8 cellular contexts compared by ENCODE assay signal in the genomic region with DNA sequence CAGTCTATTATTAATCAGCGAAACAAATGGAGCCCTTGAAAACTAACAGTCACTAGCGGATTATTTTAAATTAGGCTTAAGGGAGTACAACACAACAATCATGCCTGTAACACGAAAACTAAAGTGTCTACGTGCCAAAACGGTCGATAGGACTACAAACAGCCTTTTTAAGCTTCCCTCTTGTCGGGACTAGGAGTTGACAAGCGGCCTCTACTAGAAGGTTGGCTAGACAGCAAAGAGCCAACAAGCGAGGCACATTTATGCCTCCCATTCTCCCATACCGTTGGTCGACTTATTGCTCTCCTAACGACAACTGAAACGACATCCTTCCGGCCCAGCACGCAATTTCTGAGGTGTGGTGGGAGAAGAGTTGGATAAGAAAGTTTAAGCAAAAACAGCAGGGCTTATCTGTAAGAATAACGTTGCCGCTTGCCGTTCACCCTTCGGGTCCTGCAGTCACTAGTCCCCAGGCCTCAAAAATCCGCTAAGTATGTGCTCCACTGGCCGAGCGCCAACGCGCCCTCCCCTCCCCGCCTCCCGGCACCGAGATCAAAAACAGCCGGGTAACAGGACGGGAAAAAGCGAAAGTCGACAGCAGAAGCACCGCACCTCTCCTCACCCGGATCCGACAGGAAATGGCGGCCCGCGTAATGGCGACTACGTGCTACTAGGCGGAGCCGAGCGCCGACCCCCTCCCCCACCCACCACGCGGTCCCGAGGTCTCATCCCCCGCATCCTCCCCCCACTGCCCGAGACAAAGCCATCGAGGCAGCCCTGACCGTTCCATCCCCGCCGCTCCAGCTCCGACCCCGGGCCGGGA. TPM values are rescaled to one million over a fixed set of nuclear protein-coding genes. Genes with fewer than 3 reads are reported as not detected.
DNase-seq lines count a peak whose midpoint lies in the region; ATAC-seq and TF ChIP-seq lines count a peak whose summit lies in the region.

No MANE protein-coding gene starts in this region.

- H3K4me3 ChIP-seq in transverse colon, result peak overlapping the region; percentile 70 to 96 (median 85)

- H3K9me3 ChIP-seq in transverse colon, result no peaks in the 10 kb centered on the region

- peaks cover 48% of the 10 kb centered on the region for H3K4me1 Mint-ChIP-seq in T-helper 1 cell treated with Interleukin-12 subunit alpha and Interleukin-12 subunit beta and Interleukin-4 antibody, amounts not matched to agents 30 μg/mL and 1 μg/mL, for 36 hours (ENCODE audit: low read depth)

- in situ Hi-C loops in transverse colon (cut with MboI; ENCODE audit: low pct_ligation_motif_present in 1 of 4, low pct_unique_long_range_greater_than_20kb in 1 of 4, low sequenced_read_pairs in 3 of 4), result no loop called here

- no peak for TF ChIP-seq EP300 in transverse colon (IDR thresholded peaks at IDR 0.05; ENCODE audit: low read depth)

- peaks cover 54% of the 10 kb centered on the region for H3K36me3 Mint-ChIP-seq in T-helper 1 cell treated with Interleukin-12 subunit alpha and Interleukin-12 subunit beta and Interleukin-4 antibody, amounts not matched to agents 30 μg/mL and 1 μg/mL, for 36 hours (ENCODE audit: low read depth)

- H3K4me3 Mint-ChIP-seq in T-helper 1 cell treated with Interleukin-12 subunit alpha and Interleukin-12 subunit beta and Interleukin-4 antibody, amounts not matched to agents 30 μg/mL and 1 μg/mL, for 36 hours, result peak overlapping the region; percentile 96

- peak overlapping the region; percentile 97 to 99 (median 98) for H3K27ac ChIP-seq in transverse colon

- H3K36me3 ChIP-seq in transverse colon, result peaks cover 0 to 36% (median 16%) of the 10 kb centered on the region in 4 donors

- peak; percentile 24 for DNase-seq in CMK (ENCODE audit: low read depth)
- DNase-seq in MV-4-11 (lab: John Stamatoyannopoulos, UW), result peak; percentile 70
- peak; percentile 77 for DNase-seq in amniotic epithelial cell (ENCODE audit: low read depth)
- peak; percentile 91 for DNase-seq in left cardiac atrium
- DNase-seq in posterior vena cava (ENCODE audit: low spot score), result peak; percentile 95
- peak; percentile 87 for DNase-seq in transverse colon

- no peaks in the 10 kb centered on the region for H3K27me3 Mint-ChIP-seq in T-helper 1 cell treated with Interleukin-12 subunit alpha and Interleukin-12 subunit beta and Interleukin-4 antibody, amounts not matched to agents 30 μg/mL and 1 μg/mL, for 36 hours (ENCODE audit: low read depth)

- H3K27me3 ChIP-seq in transverse colon, result no peaks in the 10 kb centered on the region

- TF ChIP-seq CTCF in transverse colon (IDR thresholded peaks at IDR 0.05), result no peak

- WGBS in transverse colon (ENCODE audit: low coverage in 1 of 2), 2 donors, result 0 to 1% methylated on average over 11 to 46 of the region's 55 CpGs

- no peaks in the 10 kb centered on the region for H3K9me3 Mint-ChIP-seq in T-helper 1 cell treated with Interleukin-12 subunit alpha and Interleukin-12 subunit beta and Interleukin-4 antibody, amounts not matched to agents 30 μg/mL and 1 μg/mL, for 36 hours

- peaks cover 6 to 52% (median 27%) of the 10 kb centered on the region in 4 donors for H3K4me1 ChIP-seq in transverse colon

- no peak for TF ChIP-seq POLR2A in transverse colon (IDR thresholded peaks at IDR 0.05)

- ATAC-seq in GM21717 (IDR thresholded peaks at IDR 0.05; ENCODE audit: unreplicated experiment) (peak; percentile 30), left cardiac atrium (peak; percentile 67 to 77)

- intact Hi-C loops in left cardiac atrium (cut with DNase I), result no loop called here
- intact Hi-C loops in posterior vena cava (cut with DNase I), result no loop called here
- intact Hi-C loops in transverse colon (cut with DNase I; ENCODE audit: low total_unique reads), result no loop called here

- H3K27ac Mint-ChIP-seq in T-helper 1 cell treated with Interleukin-12 subunit alpha and Interleukin-12 subunit beta and Interleukin-4 antibody, amounts not matched to agents 30 μg/mL and 1 μg/mL, for 36 hours, result peak overlapping the region; percentile 100

RNA-seq across cellular contexts. Expression of a gene that starts 0.8 kb away (rescaled TPM):
- total RNA-seq in left cardiac atrium (100 to 1,000 TPM; 278 to 341 TPM), posterior vena cava (100 to 1,000 TPM; 343 to 360 TPM), transverse colon (100 to 1,000 TPM; 132 to 406 (median 278) TPM)

RNA-seq across cellular contexts. Expression of a gene that starts 1.4 kb away (rescaled TPM):
- total RNA-seq in left cardiac atrium (1 to 10 TPM; 3.8 to 4.0 TPM), posterior vena cava (1 to 10 TPM; 3.7 to 4.0 TPM), transverse colon (10 to 100 TPM in 2 of 4 donors, 1 to 10 TPM in 2; 1.8 to 13.1 (median 9.1) TPM)

RNA-seq across cellular contexts. Expression of a gene that starts 58.0 kb away (rescaled TPM):
- total RNA-seq in left cardiac atrium (1 to 10 TPM; 4.5 to 4.8 TPM), posterior vena cava (1 to 10 TPM; 5.0 to 6.1 TPM), transverse colon (1 to 10 TPM in 3 of 4 donors, under 1 TPM in 1; 0.75 to 5.2 (median 3.6) TPM)

Comparison
In these comparisons a context has a peak if more than half of its experiments do, and no peak if none do; other contexts are left out.
1. Peak in every context shown above with its lines: DNase-seq, ATAC-seq, H3K4me3 ChIP-seq and H3K27ac ChIP-seq.
2. DNase-seq: peak in every context shown above with its lines; median percentile 95 in posterior vena cava; 91 in left cardiac atrium; 87 in transverse colon; 77 in amniotic epithelial cell; 70 in MV-4-11; 24 in CMK.